In genomic region chr3:71690222-71690821, GRCh38 we compare ENCODE assay signal across 8 cellular contexts. TPM values are rescaled to one million over a fixed set of nuclear protein-coding genes. Genes with fewer than 3 reads are reported as not detected.
A peak's percentile ranks its signal among the peaks of the same experiment; 100 is the strongest.
DNase-seq lines count a peak whose midpoint lies in the region; ATAC-seq and TF ChIP-seq lines count a peak whose summit lies in the region.

No MANE protein-coding gene starts in this region.

- H4K20me1 ChIP-seq in mammary epithelial cell (ENCODE audit: insufficient read depth, low read length) = no peaks in the 10 kb centered on the region

- WGBS in mammary epithelial cell (ENCODE audit: low coverage, missing lambda C conversion rate) = 0% methylated on average over 4 of the region's 4 CpGs
- WGBS in transverse colon (ENCODE audit: low coverage in 1 of 2), 2 donors = 63 to 100% methylated on average over 1 to 4 of the region's 4 CpGs

- H3K79me2 ChIP-seq in mammary epithelial cell (ENCODE audit: insufficient read depth, low read length) = no peaks in the 10 kb centered on the region

- ATAC-seq in GM19035 (IDR thresholded peaks at IDR 0.05; ENCODE audit: unreplicated experiment) (no peak), HG03457 (IDR thresholded peaks at IDR 0.05; ENCODE audit: unreplicated experiment) (no peak)

- CTCF ChIA-PET in mammary epithelial cell (lab: Charles Lee; ENCODE audit: low non-redundant PET) = interaction anchor here (0.7 kb wide), 1 partner anchor 827 kb away, joined by 6 read pairs; no protein-coding TSS in a partner anchor

- DNase-seq in NCI-H82 (lab: John Stamatoyannopoulos, UW) (peak; percentile 24), NCI-H82 treated with DMSO at 0.1 percent for 48 hours (lab: John Stamatoyannopoulos, UW; ENCODE audit: unreplicated experiment) (no peak), mammary epithelial cell (peak; percentile 82), iris pigment epithelial cell (ENCODE audit: low read depth) (peak; percentile 88), transverse colon (no peak), amniotic stem cell (lab: John Stamatoyannopoulos, UW) (no peak)

- BruUV-seq in mammary epithelial cell (replicated peaks; lab: Mats Ljungman, UMichigan) = no TSS peak

- H3K9me3 ChIP-seq in mammary epithelial cell (replicated peaks; ENCODE audit: insufficient read depth, low read length) (no peaks in the 10 kb centered on the region), transverse colon (no peaks in the 10 kb centered on the region)

- no peak for TF ChIP-seq EP300 in transverse colon (IDR thresholded peaks at IDR 0.05; ENCODE audit: low read depth)

- H3K4me3 ChIP-seq in mammary epithelial cell (replicated peaks in 1 of 3; ENCODE audit: insufficient read depth in 1 of 3, low read depth in 2 of 3, low read length in 3 of 3) (peak overlapping the region in 1 of 3 experiments; percentile 17), transverse colon (no peak overlapping the region)

- peaks cover 47% of the 10 kb centered on the region for H3K4me1 ChIP-seq in mammary epithelial cell (ENCODE audit: insufficient read depth, low read length)
- peaks cover 13 to 79% (median 54%) of the 10 kb centered on the region in 4 donors for H3K4me1 ChIP-seq in transverse colon

- TF ChIP-seq POLR2A in transverse colon (IDR thresholded peaks at IDR 0.05) = no peak

- in situ Hi-C loops in mammary epithelial cell (cut with MboI; ENCODE audit: low sequenced_read_pairs in 2 of 2) (no loop called here), transverse colon (cut with MboI; ENCODE audit: low pct_ligation_motif_present in 1 of 4, low pct_unique_long_range_greater_than_20kb in 1 of 4, low sequenced_read_pairs in 3 of 4) (no loop called here)

- TF ChIP-seq CTCF in mammary epithelial cell (conservative IDR thresholded peaks at IDR 0.05 in 1 of 2, IDR thresholded peaks at IDR 0.05 in 1 of 2; ENCODE audit: extremely low read depth in 1 of 2, insufficient read depth in 1 of 2, low read depth in 1 of 2, low read length in 2 of 2) (no peak), transverse colon (IDR thresholded peaks at IDR 0.05) (no peak)

- dilution Hi-C loops in mammary epithelial cell (cut with HindIII; ENCODE audit: low sequenced_read_pairs) = no loop called here

- peak overlapping the region; percentile 81 for H3K4me2 ChIP-seq in mammary epithelial cell (ENCODE audit: insufficient read depth, low read depth, low read length)

- H3K27ac ChIP-seq in mammary epithelial cell (ENCODE audit: insufficient read depth, low read depth, low read length) (peak overlapping the region; percentile 75), transverse colon (peak overlapping the region in 3 of 4 donors; percentile 15 to 53 (median 27))

- intact Hi-C loops in mammary epithelial cell (cut with micrococcal nuclease) (no loop called here), transverse colon (cut with DNase I; ENCODE audit: low total_unique reads) (no loop called here)

- no peaks in the 10 kb centered on the region for H3K36me3 ChIP-seq in mammary epithelial cell (ENCODE audit: insufficient read depth, low read length)
- no peaks in the 10 kb centered on the region for H3K36me3 ChIP-seq in transverse colon

- H3K27me3 ChIP-seq in mammary epithelial cell (ENCODE audit: insufficient read depth, low read length) (no peaks in the 10 kb centered on the region), transverse colon (no peaks in the 10 kb centered on the region)

- H2AFZ ChIP-seq in mammary epithelial cell (ENCODE audit: low read depth, low read length) = peak overlapping the region; percentile 49

- peak overlapping the region; percentile 43 for H3K9ac ChIP-seq in mammary epithelial cell (ENCODE audit: insufficient read depth, low read length)

RNA-seq across cellular contexts. Expression of gene EIF4E3, which starts 34.9 kb away (rescaled TPM):
- total RNA-seq in mammary epithelial cell = 1 to 10 TPM; 3.7 to 6.3 TPM
- polyA plus RNA-seq in mammary epithelial cell = 1.8 TPM
- 2.1 TPM for polyA minus RNA-seq in mammary epithelial cell
- 10 to 100 TPM in 2 of 4 donors, 1 to 10 TPM in 2; 6.0 to 35.6 (median 19.4) TPM for total RNA-seq in transverse colon

Comparison
In these comparisons a context has a peak if more than half of its experiments do, and no peak if none do; other contexts are left out.
1. DNase-seq: peak in NCI-H82 (single experiment), mammary epithelial cell (single experiment) and iris pigment epithelial cell (single experiment); none in NCI-H82 treated with DMSO at 0.1 percent for 48 hours (single experiment), transverse colon (single experiment) and amniotic stem cell (single experiment).